In the genomic region with DNA sequence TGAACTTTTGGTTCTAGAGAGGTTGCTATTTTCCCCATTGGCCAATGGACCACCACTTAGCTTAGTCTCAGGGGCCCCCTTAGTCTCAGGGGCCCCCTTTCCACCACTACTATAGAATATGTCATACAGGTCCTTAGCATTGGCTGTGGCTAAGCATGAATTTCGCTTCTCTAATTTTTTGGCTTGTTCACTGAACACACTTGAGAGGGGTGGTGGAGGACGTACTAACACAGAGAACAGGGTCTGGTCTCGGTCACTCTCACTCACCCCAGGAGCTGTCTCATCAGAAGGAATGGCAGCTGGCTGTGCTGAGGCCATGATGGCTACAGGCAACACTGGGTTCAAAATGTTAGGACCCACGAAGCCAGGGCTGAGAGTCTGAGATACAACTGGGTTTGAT, we compare ENCODE assay signal across 18 cellular contexts.
DNase-seq lines count a peak whose midpoint lies in the region; ATAC-seq and TF ChIP-seq lines count a peak whose summit lies in the region.
"Had no signal": no experiment of that assay in that cellular context is flagged by ENCODE, and none has a peak within 500 bp of the region (broad histone marks: within the 10 kb centered on the region; RNA-seq: fewer than 3 reads in every experiment).

No MANE protein-coding gene starts in this region.

- DNase-seq in GM13977 (ENCODE audit: low spot score): peak; percentile 35
- DNase-seq in NCI-H146 (lab: John Stamatoyannopoulos, UW): no peak
- DNase-seq in SW 1271 (lab: John Stamatoyannopoulos, UW): no peak
- DNase-seq in activated CD4-positive, alpha-beta T cell treated with anti-CD3 and anti-CD28 coated beads, Interleukin-2, amount 50 U/mL, for 4 hours: no peak
- DNase-seq in activated naive CD4-positive, alpha-beta T cell treated with anti-CD3 and anti-CD28 coated beads, Interleukin-2, amount 50 U/mL, for 16 hours: no peak
- DNase-seq: amniotic stem cell, dorsolateral prefrontal cortex, GDM1, left cardiac atrium, NCI-H2171 treated with DMSO at 0.1 percent for 48 hours, nephron progenitor cell, thyroid gland had no signal

- TF ChIP-seq CTCF in GM13977 (IDR thresholded peaks at IDR 0.05; ENCODE audit: extremely low read depth, insufficient read depth, missing control alignments): no peak

- in situ Hi-C loops in GM13977 (cut with MboI; ENCODE audit: low pct_unique_long_range_greater_than_20kb, low sequenced_read_pairs, unreplicated experiment): no loop called here

- peak; percentile 86 for ATAC-seq in GM19452 (IDR thresholded peaks at IDR 0.05; ENCODE audit: unreplicated experiment)
- peak; percentile 83 for ATAC-seq in HG02798 (IDR thresholded peaks at IDR 0.05; ENCODE audit: poor library complexity, unreplicated experiment)
- ATAC-seq in HG03469 (IDR thresholded peaks at IDR 0.05; ENCODE audit: unreplicated experiment): peak; percentile 55
- ATAC-seq: HCT116, K562, left cardiac atrium, Panc1 had no signal
